Comparison of ENCODE assay signal across 9 cellular contexts in the genomic region with DNA sequence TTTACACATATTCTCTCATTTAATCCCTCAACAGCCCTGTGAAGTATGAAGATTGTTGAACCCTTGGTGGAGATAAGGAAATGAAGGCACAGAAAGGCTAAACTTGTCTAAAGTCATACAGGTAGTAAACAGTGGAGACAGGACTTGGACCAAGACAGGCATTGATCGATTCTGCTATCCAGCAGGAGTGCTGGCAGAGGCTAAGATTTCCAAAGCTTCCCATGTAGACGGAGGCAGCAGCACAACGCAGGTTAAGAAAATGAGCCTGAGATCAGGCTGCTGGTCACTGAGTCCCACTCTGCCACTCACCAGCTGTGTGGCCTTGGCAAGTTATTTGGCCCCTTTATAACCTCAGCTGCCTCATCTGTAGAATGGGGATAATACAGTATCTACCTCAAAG.
"Had no signal": no experiment of that assay in that cellular context is flagged by ENCODE, and none has a peak within 500 bp of the region (broad histone marks: within the 10 kb centered on the region; RNA-seq: fewer than 3 reads in every experiment).

No MANE protein-coding gene starts in this region.

- H3K9me3 ChIP-seq: HAP-1 had no signal

- H3K9ac ChIP-seq: GM23248 had no signal

- DNase-seq: GM23248, GOT3, H7, HFFc6, IMR-90 had no signal

- ATAC-seq: HCT116, K562 had no signal

- H3K36me3 ChIP-seq: HAP-1 had no signal

- H3K27ac ChIP-seq: GM23248, HL-60 had no signal

- H3K4me3 ChIP-seq: GM23248, HAP-1, K562 had no signal
